ENCODE assay signal across 1 cellular context in genomic region chr3:41592753-41593152, GRCh38.
TF ChIP-seq lines count a peak whose summit lies in the region.

No MANE protein-coding gene starts in this region.

TF ChIP-seq in HepG2, 621 proteins besides CTCF, POLR2A, EP300 and RAD21 (continued from another document):
- TF ChIP-seq HDAC6 (IDR thresholded peaks at IDR 0.05; ENCODE audit: low read depth, low read length): no peak
- no peak for TF ChIP-seq ZNF235 (CRISPR knock-in tag; IDR thresholded peaks at IDR 0.05; ENCODE audit: borderline replicate concordance)
- TF ChIP-seq CCDC6 (CRISPR knock-in tag; IDR thresholded peaks at IDR 0.05): no peak
- TF ChIP-seq ZC3H13 (CRISPR knock-in tag; IDR thresholded peaks at IDR 0.05): no peak
- TF ChIP-seq ETV5 (CRISPR knock-in tag; IDR thresholded peaks at IDR 0.05; ENCODE audit: borderline replicate concordance): no peak
- TF ChIP-seq DMTF1 (CRISPR knock-in tag; IDR thresholded peaks at IDR 0.05): no peak
- no peak for TF ChIP-seq IRF1 (CRISPR knock-in tag; IDR thresholded peaks at IDR 0.05; ENCODE audit: low read depth)
- TF ChIP-seq CEBPZ (IDR thresholded peaks at IDR 0.05; ENCODE audit: low read length): no peak
- TF ChIP-seq MEIS1 (CRISPR knock-in tag; IDR thresholded peaks at IDR 0.05; ENCODE audit: borderline replicate concordance): no peak
